ENCODE assay signal across 13 cellular contexts in genomic region chr2:54946220-54946568, GRCh38.
DNase-seq lines count a peak whose midpoint lies in the region; ATAC-seq and TF ChIP-seq lines count a peak whose summit lies in the region.
"Had no signal": no experiment of that assay in that cellular context is flagged by ENCODE, and none has a peak within 500 bp of the region (broad histone marks: within the 10 kb centered on the region; RNA-seq: fewer than 3 reads in every experiment).

No MANE protein-coding gene starts in this region.

- ATAC-seq in left lung (peak; percentile 6), GM21717 (IDR thresholded peaks at IDR 0.05; ENCODE audit: unreplicated experiment) (no peak), GM18870 (IDR thresholded peaks at IDR 0.05; ENCODE audit: unreplicated experiment) (no peak)
- ATAC-seq: T-cell had no signal

- DNase-seq in HFFc6: no peak
- no peak for DNase-seq in breast epithelium (ENCODE audit: low spot score in 2 of 2)
- no peak for DNase-seq in left lung
- no peak for DNase-seq in effector CD4-positive, alpha-beta T cell
- no peak for DNase-seq in activated CD4-positive, alpha-beta T cell treated with anti-CD3 and anti-CD28 coated beads for 1 hour
- DNase-seq: NCI-H1105; Peyer's patch; stimulated activated CD4-positive, alpha-beta T cell treated with anti-CD3 and anti-CD28 coated beads, Interleukin-15, amount 100 ng/mL, for 24 hours; T-cell had no signal

- H3K4me3 ChIP-seq in breast epithelium (peak overlapping the region in 1 of 3 donors; percentile 31), left lung (no peak overlapping the region), skeletal muscle tissue (ENCODE audit: low read length in 3 of 3) (peak overlapping the region; percentile 19 to 52 (median 49))
- H3K4me3 ChIP-seq: Peyer's patch had no signal

- H3K4me1 ChIP-seq in breast epithelium (peaks cover 6 to 8% of the 10 kb centered on the region in 2 donors), left lung (no peaks in the 10 kb centered on the region), skeletal muscle tissue (ENCODE audit: control insufficient read depth in 3 of 3, insufficient read depth in 3 of 3, low read length in 3 of 3) (peaks cover 20 to 25% (median 25%) of the 10 kb centered on the region in 3 donors)
- H3K4me1 ChIP-seq: Peyer's patch had no signal

- no peak overlapping the region; the same call in 1 of the 2 replicates for H3K4me3 Mint-ChIP-seq in HFFc6
- H3K4me3 Mint-ChIP-seq: T-cell had no signal

- no peak for TF ChIP-seq POLR2A in breast epithelium (IDR thresholded peaks at IDR 0.05)

- H3K27ac ChIP-seq in breast epithelium (peak overlapping the region; percentile 89 to 95), left lung (peak overlapping the region in 1 of 2 donors; percentile 66), skeletal muscle tissue (ENCODE audit: low read depth, low read length) (peak overlapping the region; percentile 92)

- intact Hi-C loops in breast epithelium (cut with DNase I; ENCODE audit: low total_unique reads): no loop called here
- intact Hi-C loops in left lung (cut with DNase I): no loop called here

- peaks cover 41% of the 10 kb centered on the region for H3K4me1 Mint-ChIP-seq in HFFc6 (ENCODE audit: low read depth)

- peaks cover 4% of the 10 kb centered on the region for H3K9me3 Mint-ChIP-seq in HFFc6
- H3K9me3 Mint-ChIP-seq: T-cell had no signal

- peak overlapping the region; percentile 64 to 83 (median 78) for H3K9ac ChIP-seq in skeletal muscle tissue (ENCODE audit: low read depth in 1 of 3, low read length in 3 of 3)

- TF ChIP-seq CTCF in HFFc6 (IDR thresholded peaks at IDR 0.05) (no peak), breast epithelium (IDR thresholded peaks at IDR 0.05) (no peak), left lung (IDR thresholded peaks at IDR 0.05) (no peak)

- peaks cover 3% of the 10 kb centered on the region for H3K27me3 Mint-ChIP-seq in HFFc6 (ENCODE audit: insufficient read depth)

- H3K27me3 ChIP-seq in breast epithelium: no peaks in the 10 kb centered on the region
- H3K27me3 ChIP-seq in left lung: no peaks in the 10 kb centered on the region
- H3K27me3 ChIP-seq in skeletal muscle tissue (ENCODE audit: control insufficient read depth in 3 of 3, insufficient read depth in 3 of 3, low read length in 3 of 3): no peaks in the 10 kb centered on the region
- H3K27me3 ChIP-seq: Peyer's patch had no signal

- H3K9me3 ChIP-seq in breast epithelium: no peaks in the 10 kb centered on the region
- H3K9me3 ChIP-seq in left lung: no peaks in the 10 kb centered on the region
- no peaks in the 10 kb centered on the region for H3K9me3 ChIP-seq in skeletal muscle tissue (ENCODE audit: control insufficient read depth in 3 of 3, low read length in 3 of 3)
- H3K9me3 ChIP-seq: heart left ventricle, Peyer's patch had no signal

- H3K36me3 Mint-ChIP-seq in HFFc6 (ENCODE audit: low read depth): no peaks in the 10 kb centered on the region
- H3K36me3 Mint-ChIP-seq: T-cell had no signal

- no peaks in the 10 kb centered on the region for H3K36me3 ChIP-seq in breast epithelium
- H3K36me3 ChIP-seq in left lung: no peaks in the 10 kb centered on the region
- no peaks in the 10 kb centered on the region for H3K36me3 ChIP-seq in skeletal muscle tissue (ENCODE audit: control insufficient read depth in 3 of 3, insufficient read depth in 3 of 3, low read length in 3 of 3)
- H3K36me3 ChIP-seq: heart left ventricle, Peyer's patch had no signal

- peak overlapping the region; percentile 76 for H3K27ac Mint-ChIP-seq in HFFc6
- H3K27ac Mint-ChIP-seq: T-cell had no signal

Comparison
In these comparisons a context has a peak if more than half of its experiments do, and no peak if none do; other contexts are left out.
1. H3K4me3 ChIP-seq: peak in skeletal muscle tissue (3 of 3); none in left lung (0 of 2).